28 cellular contexts compared by ENCODE assay signal in genomic region chr9:78521680-78522079, GRCh38.
"Had no signal": no experiment of that assay in that cellular context is flagged by ENCODE, and none has a peak within 500 bp of the region (broad histone marks: within the 10 kb centered on the region; RNA-seq: fewer than 3 reads in every experiment).

No MANE protein-coding gene starts in this region.

- H3K4me3 ChIP-seq: colonic mucosa had no signal

- H3K4me1 ChIP-seq: colonic mucosa had no signal

- DNase-seq: activated CD4-positive, alpha-beta memory T cell treated with anti-CD3 and anti-CD28 coated beads for 36 hours; activated CD4-positive, alpha-beta T cell treated with anti-CD3 and anti-CD28 coated beads for 36 hours; activated CD4-positive, alpha-beta T cell treated with anti-CD3 and anti-CD28 coated beads, Interleukin-2, amount 10 ng/mL, durations not matched to agents 24 days and 14 days; activated CD4-positive, CD25-positive, alpha-beta regulatory T cell; activated CD4-positive, CD25-positive, alpha-beta regulatory T cell treated with anti-CD3 and anti-CD28 coated beads, Interleukin-2, amount 50 U/mL, for 72 hours; activated CD8-positive, alpha-beta memory T cell treated with anti-CD3 and anti-CD28 coated beads, Interleukin-2, amount 10 ng/mL, durations not matched to agents 7 days and 5 days; activated CD8-positive, alpha-beta memory T cell treated with anti-CD3 and anti-CD28 coated beads, Interleukin-2, amount 50 U/mL, for 4 hours; activated CD8-positive, alpha-beta T cell treated with anti-CD3 and anti-CD28 coated beads, Interleukin-2, amount 10 ng/mL, durations not matched to agents 7 days and 5 days; activated gamma-delta T cell; activated naive CD4-positive, alpha-beta T cell; activated naive CD4-positive, alpha-beta T cell treated with anti-CD3 and anti-CD28 coated beads, Interleukin-2, amount 10 ng/mL, durations not matched to agents 7 days and 5 days; activated naive CD8-positive, alpha-beta T cell treated with anti-CD3 and anti-CD28 coated beads, Interleukin-2, amount 10 ng/mL, durations not matched to agents 7 days and 5 days; activated T-cell treated with anti-CD3 and anti-CD28 coated beads, Interleukin-2, amount 50 U/mL, for 1 hour; activated T-cell treated with anti-CD3 and anti-CD28 coated beads, Interleukin-2, amount 50 U/mL, for 48 hours; anterior cingulate cortex; brain microvascular endothelial cell; colonic mucosa; effector CD8-positive, alpha-beta T cell; foreskin fibroblast; head of caudate nucleus; T-helper 1 cell; T-helper 17 cell; T1000; WERI-Rb-1 had no signal

- H3K36me3 ChIP-seq: brain microvascular endothelial cell, colonic mucosa, WERI-Rb-1 had no signal

- ATAC-seq: activated CD4-positive, alpha-beta T cell treated with anti-CD3 and anti-CD28 coated beads for 36 hours; activated CD8-positive, alpha-beta memory T cell treated with anti-CD3 and anti-CD28 coated beads, Interleukin-2, amount 10 ng/mL, durations not matched to agents 7 days and 5 days; activated CD8-positive, alpha-beta T cell treated with anti-CD3 and anti-CD28 coated beads, Interleukin-2, amount 10 ng/mL, durations not matched to agents 7 days and 5 days; activated naive CD4-positive, alpha-beta T cell treated with anti-CD3 and anti-CD28 coated beads, Interleukin-2, amount 50 U/mL, for 72 hours; esophagus mucosa; T-helper 17 cell had no signal

- H3K9me3 ChIP-seq: colonic mucosa had no signal

- H3K27ac ChIP-seq: brain microvascular endothelial cell, colonic mucosa, WERI-Rb-1 had no signal

- H3K27me3 ChIP-seq: brain microvascular endothelial cell, colonic mucosa had no signal

- FAIRE-seq: astrocyte, bronchial epithelial cell had no signal
